ENCODE assay signal across 25 cellular contexts in genomic region chr1:209021622-209022021, GRCh38.
DNase-seq lines count a peak whose midpoint lies in the region; ATAC-seq, FAIRE-seq and TF ChIP-seq lines count a peak whose summit lies in the region.
"Had no signal": no experiment of that assay in that cellular context is flagged by ENCODE, and none has a peak within 500 bp of the region (broad histone marks: within the 10 kb centered on the region; RNA-seq: fewer than 3 reads in every experiment).

No MANE protein-coding gene starts in this region.

- H3K27ac ChIP-seq in HepG2 (ENCODE audit: extremely low read length, insufficient read depth, low read length), result no peak overlapping the region
- no peak overlapping the region for H3K27ac ChIP-seq in right lobe of liver
- H3K27ac ChIP-seq: 22Rv1, BLaER1 had no signal

- H3K4me1 Mint-ChIP-seq in nephron progenitor cell, result no peaks in the 10 kb centered on the region
- H3K4me1 Mint-ChIP-seq: CD14-positive monocyte; CD4-positive, alpha-beta memory T cell; CD4-positive, CD25-positive, alpha-beta regulatory T cell; CD8-positive, alpha-beta memory T cell had no signal

- POLR2A ChIA-PET in HepG2 (lab: Yijun Ruan, JAX), result no interaction called here

- H3K27me3 Mint-ChIP-seq in nephron progenitor cell (ENCODE audit: low read depth, poor library complexity), result peaks cover 14% of the 10 kb centered on the region

- no peak for TF ChIP-seq RAD21 in HepG2 (CRISPR knock-in tag; IDR thresholded peaks at IDR 0.05)

- H3K4me1 ChIP-seq in HepG2 (ENCODE audit: insufficient read depth, low read length) (no peaks in the 10 kb centered on the region), right lobe of liver (no peaks in the 10 kb centered on the region)
- H3K4me1 ChIP-seq: BE2C, BLaER1 had no signal

- CTCF ChIA-PET in HepG2 (lab: Yijun Ruan, JAX; ENCODE audit: low intra/inter-chr PET ratio, low total read pairs), result no interaction called here

- no peak overlapping the region for H2AFZ ChIP-seq in HepG2 (ENCODE audit: low read length)

- TF ChIP-seq EP300 in HepG2 (IDR thresholded peaks at IDR 0.05; ENCODE audit: low read depth in 2 of 2, low read length in 2 of 2) (no peak), HepG2 (CRISPR knock-in tag; IDR thresholded peaks at IDR 0.05; ENCODE audit: borderline replicate concordance) (no peak)

- H3K27ac Mint-ChIP-seq in nephron progenitor cell, result no peak overlapping the region
- H3K27ac Mint-ChIP-seq: CD4-positive, alpha-beta memory T cell; CD4-positive, CD25-positive, alpha-beta regulatory T cell had no signal

- H4K20me1 ChIP-seq in HepG2 (ENCODE audit: insufficient read depth, low read length), result no peaks in the 10 kb centered on the region
- H4K20me1 ChIP-seq: BLaER1 had no signal

- no peaks in the 10 kb centered on the region for H3K79me2 ChIP-seq in HepG2 (ENCODE audit: insufficient read depth, low read length)

- H3K27me3 ChIP-seq in HepG2 (ENCODE audit: control insufficient read depth in 1 of 2, insufficient read depth in 2 of 2, low read length in 2 of 2), result no peaks in the 10 kb centered on the region
- H3K27me3 ChIP-seq in right lobe of liver, result no peaks in the 10 kb centered on the region
- H3K27me3 ChIP-seq: BE2C, BLaER1 had no signal

- H3K9me3 Mint-ChIP-seq in nephron progenitor cell, result peaks cover 48% of the 10 kb centered on the region

- no TSS peak for BruUV-seq in HepG2 (replicated peaks; lab: Mats Ljungman, UMichigan)

- no peak overlapping the region for H3K9ac ChIP-seq in HepG2 (ENCODE audit: insufficient read depth, low read depth, low read length)
- H3K9ac ChIP-seq: BLaER1 had no signal

- no peak for ATAC-seq in HepG2
- no peak for ATAC-seq in right lobe of liver
- no peak for ATAC-seq in GM19351 (IDR thresholded peaks at IDR 0.05; ENCODE audit: unreplicated experiment)
- ATAC-seq: GM12878 had no signal

- H3K4me2 ChIP-seq in HepG2 (ENCODE audit: low read depth, low read length), result no peak overlapping the region
- H3K4me2 ChIP-seq: BLaER1 had no signal

- FAIRE-seq in HepG2 (lab: Jason Lieb, UNC), result no peak
- FAIRE-seq: GM12878, GM12892, GM18507 had no signal

- H3K4me3 ChIP-seq in HepG2 (replicated peaks in 1 of 3; ENCODE audit: insufficient read depth in 1 of 3, low read depth in 2 of 3, low read length in 3 of 3), result no peak overlapping the region
- no peak overlapping the region for H3K4me3 ChIP-seq in right lobe of liver
- H3K4me3 ChIP-seq: BLaER1, GM12878 had no signal

- peaks cover 23% of the 10 kb centered on the region for H3K36me3 Mint-ChIP-seq in nephron progenitor cell (ENCODE audit: low read depth)
- H3K36me3 Mint-ChIP-seq: CD14-positive monocyte; CD4-positive, alpha-beta memory T cell; CD4-positive, CD25-positive, alpha-beta regulatory T cell; CD8-positive, alpha-beta memory T cell had no signal

- in situ Hi-C loops in HepG2 (cut with HindIII; ENCODE audit: extremely low pct_ligation_motif_present, low pct_unique_long_range_greater_than_20kb), result no loop called here

- TF ChIP-seq POLR2A in HepG2 (IDR thresholded peaks at IDR 0.05; ENCODE audit: insufficient read depth in 1 of 2, low read depth in 2 of 2, low read length in 2 of 2) (no peak), right lobe of liver (IDR thresholded peaks at IDR 0.05) (no peak)

- TF ChIP-seq CTCF in HepG2 (CRISPR knock-in tag; IDR thresholded peaks at IDR 0.05), result no peak
- TF ChIP-seq CTCF in right lobe of liver (IDR thresholded peaks at IDR 0.05), result no peak
- TF ChIP-seq CTCF in nephron progenitor cell (IDR thresholded peaks at IDR 0.05), result no peak

- H3K36me3 ChIP-seq in HepG2 (replicated peaks in 1 of 2; ENCODE audit: control insufficient read depth in 1 of 2, insufficient read depth in 2 of 2, low read length in 2 of 2), result no peaks in the 10 kb centered on the region
- H3K36me3 ChIP-seq in right lobe of liver, result no peaks in the 10 kb centered on the region
- H3K36me3 ChIP-seq: BE2C, BLaER1 had no signal

- DNase-seq in HepG2 (ENCODE audit: low spot score) (no peak), right lobe of liver (no peak), NCI-H446 treated with DMSO at 0.1 percent for 48 hours (lab: John Stamatoyannopoulos, UW) (peak; percentile 29), nephron progenitor cell (no peak)
- DNase-seq: ACHN; BE2C; C1 segment of cervical spinal cord; CD4-positive, alpha-beta memory T cell; CD4-positive, CD25-positive, alpha-beta regulatory T cell; CD8-positive, alpha-beta memory T cell; COR-L47; DMS 273 treated with DMSO at 0.1 percent for 48 hours; DMS153; DMS53; DMS79; DND-41; EL; GDM1 had no signal

- intact Hi-C loops in HepG2 (cut with micrococcal nuclease; ENCODE audit: unreplicated experiment), result no loop called here
- intact Hi-C loops in right lobe of liver (cut with DNase I), result no loop called here

- H3K9me3 ChIP-seq in HepG2 (ENCODE audit: low read length) (peaks cover 58% of the 10 kb centered on the region), right lobe of liver (no peaks in the 10 kb centered on the region)
- H3K9me3 ChIP-seq: BE2C had no signal

- no peak overlapping the region for H3K4me3 Mint-ChIP-seq in nephron progenitor cell
- H3K4me3 Mint-ChIP-seq: CD14-positive monocyte; CD4-positive, alpha-beta memory T cell; CD4-positive, CD25-positive, alpha-beta regulatory T cell; CD8-positive, alpha-beta memory T cell had no signal

TF ChIP-seq in HepG2, 621 proteins besides CTCF, POLR2A, EP300 and RAD21:
- TF ChIP-seq BCL3 (CRISPR knock-in tag; IDR thresholded peaks at IDR 0.05), result no peak
- TF ChIP-seq KDM1A (CRISPR knock-in tag; IDR thresholded peaks at IDR 0.05), result no peak
- peak; percentile 67 for TF ChIP-seq MAFF (IDR thresholded peaks at IDR 0.05; ENCODE audit: low read depth, low read length)
- TF ChIP-seq ZNF709 (CRISPR knock-in tag; IDR thresholded peaks at IDR 0.05), result no peak
- no peak for TF ChIP-seq ZNF10 (CRISPR knock-in tag; IDR thresholded peaks at IDR 0.05; ENCODE audit: borderline replicate concordance, low read depth)
- TF ChIP-seq MAFK (conservative IDR thresholded peaks at IDR 0.05 in 1 of 2, IDR thresholded peaks at IDR 0.05 in 1 of 2; ENCODE audit: low read length in 2 of 2), result peak; percentile 68 to 78
- TF ChIP-seq SNAPC5 (CRISPR knock-in tag; IDR thresholded peaks at IDR 0.05; ENCODE audit: borderline replicate concordance), result no peak
- TF ChIP-seq ZNF256 (CRISPR knock-in tag; conservative IDR thresholded peaks at IDR 0.05), result no peak
- no peak for TF ChIP-seq ZBTB14 (CRISPR knock-in tag; IDR thresholded peaks at IDR 0.05)
- TF ChIP-seq SALL2 (CRISPR knock-in tag; IDR thresholded peaks at IDR 0.05), result no peak
- TF ChIP-seq CERS6 (CRISPR knock-in tag; IDR thresholded peaks at IDR 0.05), result no peak
- TF ChIP-seq GZF1 (CRISPR knock-in tag; IDR thresholded peaks at IDR 0.05), result no peak
- no peak for TF ChIP-seq ZNF512B (CRISPR knock-in tag; IDR thresholded peaks at IDR 0.05; ENCODE audit: borderline replicate concordance)
